In genomic region chr21:32413697-32414578, GRCh38 we compare ENCODE assay signal across 10 cellular contexts. TPM values are rescaled to one million over a fixed set of nuclear protein-coding genes. Genes with fewer than 3 reads are reported as not detected.
A peak's percentile ranks its signal among the peaks of the same experiment; 100 is the strongest.
DNase-seq lines count a peak whose midpoint lies in the region; ATAC-seq, FAIRE-seq and TF ChIP-seq lines count a peak whose summit lies in the region.
"Had no signal": no experiment of that assay in that cellular context is flagged by ENCODE, and none has a peak within 500 bp of the region (broad histone marks: within the 10 kb centered on the region; RNA-seq: fewer than 3 reads in every experiment).

No MANE protein-coding gene starts in this region.

- peaks cover 16% of the 10 kb centered on the region for H3K4me1 Mint-ChIP-seq in activated CD4-positive, alpha-beta T cell treated with anti-CD3 and anti-CD28 coated beads, Interleukin-2, amount 10 ng/mL, durations not matched to agents 24 days and 14 days
- no peaks in the 10 kb centered on the region for H3K4me1 Mint-ChIP-seq in astrocyte (ENCODE audit: low read depth, unreplicated experiment)

- DNase-seq in activated CD4-positive, alpha-beta T cell treated with anti-CD3 and anti-CD28 coated beads, Interleukin-2, amount 10 ng/mL, durations not matched to agents 24 days and 14 days = no peak
- DNase-seq in activated CD4-positive, alpha-beta T cell treated with anti-CD3 and anti-CD28 coated beads for 48 hours = no peak
- DNase-seq in astrocyte (ENCODE audit: low read depth) (peak; percentile 61), tibial artery (peak in 1 of 2 donors; percentile 41), COLO829 (ENCODE audit: low spot score) (no peak), OCI-M2 (lab: John Stamatoyannopoulos, UW; ENCODE audit: unreplicated experiment) (no peak)

- H3K9me3 Mint-ChIP-seq in activated CD4-positive, alpha-beta T cell treated with anti-CD3 and anti-CD28 coated beads, Interleukin-2, amount 10 ng/mL, durations not matched to agents 24 days and 14 days = no peaks in the 10 kb centered on the region
- H3K9me3 Mint-ChIP-seq in astrocyte (ENCODE audit: unreplicated experiment) = no peaks in the 10 kb centered on the region
- H3K9me3 Mint-ChIP-seq: dendritic cell treated with granulocyte-macrophage colony-stimulating factor and Interleukin-4, amounts not matched to agents 40 ng/mL and 50 ng/mL, for 4 days had no signal

- no peaks in the 10 kb centered on the region for H3K36me3 Mint-ChIP-seq in activated CD4-positive, alpha-beta T cell treated with anti-CD3 and anti-CD28 coated beads, Interleukin-2, amount 10 ng/mL, durations not matched to agents 24 days and 14 days (ENCODE audit: low read depth)
- no peaks in the 10 kb centered on the region for H3K36me3 Mint-ChIP-seq in astrocyte (ENCODE audit: low read depth, unreplicated experiment)

- peak overlapping the region; percentile 88 for H2AFZ ChIP-seq in astrocyte (ENCODE audit: low read depth, low read length)

- peaks cover 38% of the 10 kb centered on the region for H3K79me2 ChIP-seq in astrocyte (ENCODE audit: insufficient read depth, low read length)

- peak overlapping the region; percentile 99 for H3K4me2 ChIP-seq in astrocyte (ENCODE audit: low read length)

- no peaks in the 10 kb centered on the region for H3K27me3 ChIP-seq in astrocyte (ENCODE audit: insufficient read depth, low read length)
- H3K27me3 ChIP-seq in layer of hippocampus (ENCODE audit: control insufficient read depth, insufficient read depth, low read length) = no peaks in the 10 kb centered on the region
- no peaks in the 10 kb centered on the region for H3K27me3 ChIP-seq in tibial artery

- intact Hi-C loops in activated CD4-positive, alpha-beta T cell treated with anti-CD3 and anti-CD28 coated beads, Interleukin-2, amount 10 ng/mL, durations not matched to agents 24 days and 14 days (cut with micrococcal nuclease) = loop anchor here (1.0 to 5.0 kb wide), 2 partner anchors 79 to 313 kb away; partner anchors contain the start of gene SYNJ1
- intact Hi-C loops in tibial artery (cut with DNase I; ENCODE audit: low total_unique reads) = loop anchor here (5.0 kb wide), 1 partner anchor 153 kb away; no protein-coding TSS in a partner anchor

- H3K4me3 Mint-ChIP-seq in activated CD4-positive, alpha-beta T cell treated with anti-CD3 and anti-CD28 coated beads, Interleukin-2, amount 10 ng/mL, durations not matched to agents 24 days and 14 days = peak overlapping the region; percentile 89
- no peak overlapping the region for H3K4me3 Mint-ChIP-seq in astrocyte (ENCODE audit: unreplicated experiment)

- H3K9ac ChIP-seq in astrocyte (ENCODE audit: low read length) = peak overlapping the region; percentile 88

- H3K9me3 ChIP-seq in astrocyte (ENCODE audit: insufficient read depth, low read depth, low read length) = no peaks in the 10 kb centered on the region
- H3K9me3 ChIP-seq in tibial artery = no peaks in the 10 kb centered on the region

- H3K4me1 ChIP-seq in astrocyte (ENCODE audit: insufficient read depth, low read length) (peaks cover 31% of the 10 kb centered on the region), tibial artery (peaks cover 0 to 49% (median 45%) of the 10 kb centered on the region in 4 donors)

- no peak overlapping the region for H3K27ac Mint-ChIP-seq in activated CD4-positive, alpha-beta T cell treated with anti-CD3 and anti-CD28 coated beads, Interleukin-2, amount 10 ng/mL, durations not matched to agents 24 days and 14 days
- H3K27ac Mint-ChIP-seq in astrocyte (ENCODE audit: unreplicated experiment) = no peak overlapping the region

- peaks cover 2% of the 10 kb centered on the region for H3K27me3 Mint-ChIP-seq in activated CD4-positive, alpha-beta T cell treated with anti-CD3 and anti-CD28 coated beads, Interleukin-2, amount 10 ng/mL, durations not matched to agents 24 days and 14 days
- peaks cover 68% of the 10 kb centered on the region for H3K27me3 Mint-ChIP-seq in astrocyte (ENCODE audit: low read depth, unreplicated experiment)

- ATAC-seq in HG02798 (IDR thresholded peaks at IDR 0.05; ENCODE audit: poor library complexity, unreplicated experiment) = no peak

- peak overlapping the region; percentile 70 for H3K4me3 ChIP-seq in astrocyte (ENCODE audit: insufficient read depth, low read depth, low read length)
- H3K4me3 ChIP-seq in tibial artery = peak overlapping the region; percentile 73 to 87

- TF ChIP-seq CTCF in astrocyte (IDR thresholded peaks at IDR 0.05; ENCODE audit: insufficient read depth, low read depth, low read length) (no peak), tibial artery (IDR thresholded peaks at IDR 0.05) (no peak)

- no peaks in the 10 kb centered on the region for H3K36me3 ChIP-seq in astrocyte (ENCODE audit: insufficient read depth, low read length)
- peaks cover 0 to 27% (median 10%) of the 10 kb centered on the region in 3 donors for H3K36me3 ChIP-seq in tibial artery

- H3K27ac ChIP-seq in astrocyte (ENCODE audit: low read depth, low read length) = peak overlapping the region; percentile 30
- H3K27ac ChIP-seq in layer of hippocampus (ENCODE audit: low read depth, low read length) = peak overlapping the region; percentile 96
- H3K27ac ChIP-seq in tibial artery = peak overlapping the region; percentile 93 to 98

- H4K20me1 ChIP-seq in astrocyte (ENCODE audit: insufficient read depth, low read length) = no peaks in the 10 kb centered on the region

- FAIRE-seq in astrocyte (lab: Jason Lieb, UNC) = no peak

RNA-seq across cellular contexts. Expression of gene EVA1C, which starts 1.4 kb away (rescaled TPM):
- total RNA-seq in activated CD4-positive, alpha-beta T cell treated with anti-CD3 and anti-CD28 coated beads, Interleukin-2, amount 10 ng/mL, durations not matched to agents 24 days and 14 days = 6.0 and 8.2 TPM in 2 replicates
- total RNA-seq in astrocyte = not detected in 2 replicates
- total RNA-seq: HT1080 had no signal

RNA-seq across cellular contexts. Expression of gene URB1, which starts 21.1 kb away (rescaled TPM):
- total RNA-seq in activated CD4-positive, alpha-beta T cell treated with anti-CD3 and anti-CD28 coated beads, Interleukin-2, amount 10 ng/mL, durations not matched to agents 24 days and 14 days = 39.2 and 41.7 TPM in 2 replicates
- 17.8 and 19.2 TPM in 2 replicates for total RNA-seq in astrocyte

Comparison
In these comparisons a context has a peak if more than half of its experiments do, and no peak if none do; other contexts are left out.
1. H3K27ac ChIP-seq: peak in every context shown above with its lines; median percentile 96 in layer of hippocampus; 96 in tibial artery; 30 in astrocyte.